1 cellular context compared by ENCODE assay signal in the genomic region with DNA sequence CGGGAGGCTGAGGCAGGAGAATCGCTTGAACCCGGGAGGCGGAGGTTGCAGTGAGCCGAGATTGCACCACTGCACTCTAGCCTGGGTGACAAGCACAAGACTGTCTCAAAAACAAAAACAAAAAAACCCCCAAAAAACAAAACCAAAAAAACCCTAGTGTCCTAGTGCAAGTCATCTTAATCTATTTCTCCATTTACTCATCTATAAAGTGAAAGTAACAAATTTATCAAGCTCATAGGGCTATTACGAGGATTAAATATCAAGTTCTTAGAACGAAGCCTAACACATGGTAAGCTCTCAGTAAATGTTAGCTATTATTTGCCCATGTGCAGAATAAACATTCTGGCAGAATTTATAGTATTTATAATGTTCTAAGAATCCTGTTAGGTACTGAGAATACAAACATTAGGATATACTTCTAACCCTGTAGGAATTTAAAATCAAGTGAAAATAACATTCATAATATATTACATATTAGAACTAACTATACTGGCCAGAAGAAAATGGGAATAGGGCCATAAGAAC.
TF ChIP-seq lines count a peak whose summit lies in the region.

No MANE protein-coding gene starts in this region.

TF ChIP-seq in GM12878, 131 proteins besides CTCF, POLR2A, EP300 and RAD21 (continued from another document):
- TF ChIP-seq, protein P1, sequence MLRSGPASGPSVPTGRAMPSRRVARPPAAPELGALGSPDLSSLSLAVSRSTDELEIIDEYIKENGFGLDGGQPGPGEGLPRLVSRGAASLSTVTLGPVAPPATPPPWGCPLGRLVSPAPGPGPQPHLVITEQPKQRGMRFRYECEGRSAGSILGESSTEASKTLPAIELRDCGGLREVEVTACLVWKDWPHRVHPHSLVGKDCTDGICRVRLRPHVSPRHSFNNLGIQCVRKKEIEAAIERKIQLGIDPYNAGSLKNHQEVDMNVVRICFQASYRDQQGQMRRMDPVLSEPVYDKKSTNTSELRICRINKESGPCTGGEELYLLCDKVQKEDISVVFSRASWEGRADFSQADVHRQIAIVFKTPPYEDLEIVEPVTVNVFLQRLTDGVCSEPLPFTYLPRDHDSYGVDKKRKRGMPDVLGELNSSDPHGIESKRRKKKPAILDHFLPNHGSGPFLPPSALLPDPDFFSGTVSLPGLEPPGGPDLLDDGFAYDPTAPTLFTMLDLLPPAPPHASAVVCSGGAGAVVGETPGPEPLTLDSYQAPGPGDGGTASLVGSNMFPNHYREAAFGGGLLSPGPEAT (IDR thresholded peaks at IDR 0.05; ENCODE audit: low read depth): no peak
- no peak for TF ChIP-seq FOXK2 (IDR thresholded peaks at IDR 0.05)
- TF ChIP-seq SMC3 (IDR thresholded peaks at IDR 0.05; ENCODE audit: borderline replicate concordance, low read length): no peak
- no peak for TF ChIP-seq RELA (IDR thresholded peaks at IDR 0.05; ENCODE audit: borderline replicate concordance, partially characterized antibody)
- TF ChIP-seq, protein P2, sequence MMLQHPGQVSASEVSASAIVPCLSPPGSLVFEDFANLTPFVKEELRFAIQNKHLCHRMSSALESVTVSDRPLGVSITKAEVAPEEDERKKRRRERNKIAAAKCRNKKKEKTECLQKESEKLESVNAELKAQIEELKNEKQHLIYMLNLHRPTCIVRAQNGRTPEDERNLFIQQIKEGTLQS (IDR thresholded peaks at IDR 0.05; ENCODE audit: borderline replicate concordance, extremely low read depth, low read depth, low read length): no peak
- TF ChIP-seq, protein P3, sequence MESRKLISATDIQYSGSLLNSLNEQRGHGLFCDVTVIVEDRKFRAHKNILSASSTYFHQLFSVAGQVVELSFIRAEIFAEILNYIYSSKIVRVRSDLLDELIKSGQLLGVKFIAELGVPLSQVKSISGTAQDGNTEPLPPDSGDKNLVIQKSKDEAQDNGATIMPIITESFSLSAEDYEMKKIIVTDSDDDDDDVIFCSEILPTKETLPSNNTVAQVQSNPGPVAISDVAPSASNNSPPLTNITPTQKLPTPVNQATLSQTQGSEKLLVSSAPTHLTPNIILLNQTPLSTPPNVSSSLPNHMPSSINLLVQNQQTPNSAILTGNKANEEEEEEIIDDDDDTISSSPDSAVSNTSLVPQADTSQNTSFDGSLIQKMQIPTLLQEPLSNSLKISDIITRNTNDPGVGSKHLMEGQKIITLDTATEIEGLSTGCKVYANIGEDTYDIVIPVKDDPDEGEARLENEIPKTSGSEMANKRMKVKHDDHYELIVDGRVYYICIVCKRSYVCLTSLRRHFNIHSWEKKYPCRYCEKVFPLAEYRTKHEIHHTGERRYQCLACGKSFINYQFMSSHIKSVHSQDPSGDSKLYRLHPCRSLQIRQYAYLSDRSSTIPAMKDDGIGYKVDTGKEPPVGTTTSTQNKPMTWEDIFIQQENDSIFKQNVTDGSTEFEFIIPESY (IDR thresholded peaks at IDR 0.05): no peak
- no peak for TF ChIP-seq ZNF217 (IDR thresholded peaks at IDR 0.05)
- TF ChIP-seq, protein P4, sequence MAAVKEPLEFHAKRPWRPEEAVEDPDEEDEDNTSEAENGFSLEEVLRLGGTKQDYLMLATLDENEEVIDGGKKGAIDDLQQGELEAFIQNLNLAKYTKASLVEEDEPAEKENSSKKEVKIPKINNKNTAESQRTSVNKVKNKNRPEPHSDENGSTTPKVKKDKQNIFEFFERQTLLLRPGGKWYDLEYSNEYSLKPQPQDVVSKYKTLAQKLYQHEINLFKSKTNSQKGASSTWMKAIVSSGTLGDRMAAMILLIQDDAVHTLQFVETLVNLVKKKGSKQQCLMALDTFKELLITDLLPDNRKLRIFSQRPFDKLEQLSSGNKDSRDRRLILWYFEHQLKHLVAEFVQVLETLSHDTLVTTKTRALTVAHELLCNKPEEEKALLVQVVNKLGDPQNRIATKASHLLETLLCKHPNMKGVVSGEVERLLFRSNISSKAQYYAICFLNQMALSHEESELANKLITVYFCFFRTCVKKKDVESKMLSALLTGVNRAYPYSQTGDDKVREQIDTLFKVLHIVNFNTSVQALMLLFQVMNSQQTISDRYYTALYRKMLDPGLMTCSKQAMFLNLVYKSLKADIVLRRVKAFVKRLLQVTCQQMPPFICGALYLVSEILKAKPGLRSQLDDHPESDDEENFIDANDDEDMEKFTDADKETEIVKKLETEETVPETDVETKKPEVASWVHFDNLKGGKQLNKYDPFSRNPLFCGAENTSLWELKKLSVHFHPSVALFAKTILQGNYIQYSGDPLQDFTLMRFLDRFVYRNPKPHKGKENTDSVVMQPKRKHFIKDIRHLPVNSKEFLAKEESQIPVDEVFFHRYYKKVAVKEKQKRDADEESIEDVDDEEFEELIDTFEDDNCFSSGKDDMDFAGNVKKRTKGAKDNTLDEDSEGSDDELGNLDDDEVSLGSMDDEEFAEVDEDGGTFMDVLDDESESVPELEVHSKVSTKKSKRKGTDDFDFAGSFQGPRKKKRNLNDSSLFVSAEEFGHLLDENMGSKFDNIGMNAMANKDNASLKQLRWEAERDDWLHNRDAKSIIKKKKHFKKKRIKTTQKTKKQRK (IDR thresholded peaks at IDR 0.05; ENCODE audit: low read depth, low read length): no peak
- TF ChIP-seq NR2C2 (IDR thresholded peaks at IDR 0.05; ENCODE audit: borderline replicate concordance, control insufficient read depth, insufficient read length, low read depth): no peak
- no peak for TF ChIP-seq ZNF24 (IDR thresholded peaks at IDR 0.05)
- no peak for TF ChIP-seq CREB1 (IDR thresholded peaks at IDR 0.05; ENCODE audit: low read depth)
- no peak for TF ChIP-seq ESRRA (IDR thresholded peaks at IDR 0.05; ENCODE audit: low read length)
- TF ChIP-seq JUND (IDR thresholded peaks at IDR 0.05; ENCODE audit: low read depth, low read length): no peak
- TF ChIP-seq LARP7 (IDR thresholded peaks at IDR 0.05): no peak
- no peak for TF ChIP-seq RBBP5 (conservative IDR thresholded peaks at IDR 0.05)
- no peak for TF ChIP-seq KDM1A (IDR thresholded peaks at IDR 0.05; ENCODE audit: borderline replicate concordance)
